In genomic region chrX:73916931-73917657, GRCh38 we compare ENCODE assay signal across 11 cellular contexts.
DNase-seq lines count a peak whose midpoint lies in the region; ATAC-seq, FAIRE-seq and TF ChIP-seq lines count a peak whose summit lies in the region.
"Had no signal": no experiment of that assay in that cellular context is flagged by ENCODE, and none has a peak within 500 bp of the region (broad histone marks: within the 10 kb centered on the region; RNA-seq: fewer than 3 reads in every experiment).

No MANE protein-coding gene starts in this region.

- H3K27ac ChIP-seq in SK-N-MC (peak overlapping the region; percentile 87), prostate gland (no peak overlapping the region)

- H3K9ac ChIP-seq in SK-N-MC (ENCODE audit: insufficient read length) (no peak overlapping the region), skeletal muscle satellite cell (ENCODE audit: low read depth, low read length) (peak overlapping the region; percentile 77)

- H3K9me3 ChIP-seq in SK-N-MC (ENCODE audit: low read depth, low read length) (no peaks in the 10 kb centered on the region), skeletal muscle satellite cell (replicated peaks; ENCODE audit: low read length) (no peaks in the 10 kb centered on the region), prostate gland (no peaks in the 10 kb centered on the region)

- no peak for TF ChIP-seq POLR2A in H54 (IDR thresholded peaks at IDR 0.05; ENCODE audit: low read depth, low read length)
- no peak for TF ChIP-seq POLR2A in prostate gland (IDR thresholded peaks at IDR 0.05)

- peak overlapping the region; percentile 49 for H3K4me3 ChIP-seq in SK-N-MC
- H3K4me3 ChIP-seq in skeletal muscle satellite cell (ENCODE audit: low read length) = peak overlapping the region; percentile 7
- no peak overlapping the region for H3K4me3 ChIP-seq in prostate gland

- H3K36me3 ChIP-seq in SK-N-MC (ENCODE audit: insufficient read depth, low read length) = no peaks in the 10 kb centered on the region
- no peaks in the 10 kb centered on the region for H3K36me3 ChIP-seq in skeletal muscle satellite cell (ENCODE audit: insufficient read depth, low read length)
- H3K36me3 ChIP-seq in prostate gland = no peaks in the 10 kb centered on the region

- 64% methylated on average over 2 of the region's 2 CpGs for WGBS in prostate gland

- no peak for ATAC-seq in GM21717 (IDR thresholded peaks at IDR 0.05; ENCODE audit: unreplicated experiment)

- H3K4me1 ChIP-seq in skeletal muscle satellite cell (ENCODE audit: control insufficient read depth, insufficient read depth, low read length) (peaks cover 40% of the 10 kb centered on the region), prostate gland (replicated peaks) (no peaks in the 10 kb centered on the region)

- H3K27me3 ChIP-seq in skeletal muscle satellite cell (ENCODE audit: control insufficient read depth, insufficient read depth, low read length) (no peaks in the 10 kb centered on the region), prostate gland (replicated peaks; ENCODE audit: insufficient read depth) (no peaks in the 10 kb centered on the region)

- peak; percentile 35 for DNase-seq in H54 (ENCODE audit: insufficient read length, low spot score)
- peak; percentile 82 for DNase-seq in SK-N-MC (ENCODE audit: low read depth, low spot score)
- peak; percentile 58 for DNase-seq in foreskin melanocyte
- DNase-seq in activated CD4-positive, alpha-beta T cell treated with anti-CD3 and anti-CD28 coated beads, Interleukin-2, amount 50 U/mL, for 1 hour = no peak
- no peak for DNase-seq in prostate gland (ENCODE audit: low spot score)
- no peak for DNase-seq in activated gamma-delta T cell (lab: John Stamatoyannopoulos, UW)
- DNase-seq: activated CD4-positive, alpha-beta T cell treated with anti-CD3 and anti-CD28 coated beads, Interleukin-2, amount 10 ng/mL, durations not matched to agents 24 days and 14 days; caudate nucleus; NCI-H524 had no signal

- intact Hi-C loops in prostate gland (cut with DNase I) = no loop called here

- H3K4me2 ChIP-seq in skeletal muscle satellite cell (ENCODE audit: low read length) = peak overlapping the region; percentile 69

- TF ChIP-seq CTCF in prostate gland (IDR thresholded peaks at IDR 0.05) = no peak

- peak; percentile 89 for FAIRE-seq in H54 (lab: Jason Lieb, UNC)

Comparison
In these comparisons a context has a peak if more than half of its experiments do, and no peak if none do; other contexts are left out.
1. DNase-seq: peak in H54 (single experiment), SK-N-MC (single experiment) and foreskin melanocyte (single experiment); none in activated CD4-positive, alpha-beta T cell treated with anti-CD3 and anti-CD28 coated beads, Interleukin-2, amount 50 U/mL, for 1 hour (single experiment), prostate gland (single experiment) and activated gamma-delta T cell (single experiment).
2. H3K4me3 ChIP-seq: peak in SK-N-MC (single experiment) and skeletal muscle satellite cell (single experiment); none in prostate gland (0 of 2).